Comparison of ENCODE assay signal across 37 cellular contexts in the genomic region with DNA sequence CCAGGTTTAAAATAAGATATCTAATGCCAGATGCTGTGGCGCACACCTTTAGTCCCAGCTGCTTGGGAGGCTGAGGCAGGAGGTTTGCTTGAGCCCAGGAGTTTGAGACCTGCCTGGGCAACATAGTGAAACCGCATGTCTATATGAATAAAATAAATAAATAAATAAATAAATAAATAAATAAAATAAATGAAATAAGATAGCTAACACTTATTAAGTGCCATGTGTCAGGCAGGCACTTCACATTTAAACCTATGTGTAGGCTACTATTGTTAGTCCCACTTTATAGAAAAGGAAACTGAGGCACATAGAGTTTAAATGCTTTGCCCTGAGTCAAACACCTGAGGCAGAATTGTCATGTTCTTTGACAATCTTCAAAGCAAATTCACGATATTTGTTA.
"Had no signal": no experiment of that assay in that cellular context is flagged by ENCODE, and none has a peak within 500 bp of the region (broad histone marks: within the 10 kb centered on the region; RNA-seq: fewer than 3 reads in every experiment).

No MANE protein-coding gene starts in this region.

- H3K9me3 ChIP-seq: ascending aorta had no signal

- H3K36me3 Mint-ChIP-seq: activated CD8-positive, alpha-beta memory T cell treated with anti-CD3 and anti-CD28 coated beads, Interleukin-2, amount 10 ng/mL, durations not matched to agents 7 days and 5 days; activated naive CD4-positive, alpha-beta T cell treated with anti-CD3 and anti-CD28 coated beads, Interleukin-2, amount 50 U/mL, for 24 hours; activated naive CD8-positive, alpha-beta T cell; activated naive CD8-positive, alpha-beta T cell treated with anti-CD3 and anti-CD28 coated beads, Interleukin-2, amount 10 ng/mL, durations not matched to agents 7 days and 5 days; brain; T-cell; WTC11 had no signal

- H3K27me3 Mint-ChIP-seq: activated naive CD4-positive, alpha-beta T cell treated with anti-CD3 and anti-CD28 coated beads, Interleukin-2, amount 50 U/mL, for 24 hours; activated naive CD8-positive, alpha-beta T cell; brain; central memory CD8-positive, alpha-beta T cell; T-cell had no signal

- H3K27me3 ChIP-seq: ascending aorta, cardiac muscle cell had no signal

- H3K4me1 ChIP-seq: ascending aorta had no signal

- ATAC-seq: activated CD4-positive, CD25-positive, alpha-beta regulatory T cell treated with anti-CD3 and anti-CD28 coated beads, Interleukin-2, amount 50 U/mL, for 24 hours; activated CD8-positive, alpha-beta T cell treated with anti-CD3 and anti-CD28 coated beads, Interleukin-2, amount 10 ng/mL, durations not matched to agents 7 days and 5 days; T-cell; WTC11 had no signal

- H3K36me3 ChIP-seq: ascending aorta, cardiac muscle cell had no signal

- FAIRE-seq: bronchial epithelial cell, TTC549 had no signal

- H3K27ac Mint-ChIP-seq: activated CD4-positive, alpha-beta memory T cell treated with anti-CD3 and anti-CD28 coated beads, Interleukin-2, amount 10 ng/mL, durations not matched to agents 7 days and 5 days; activated CD4-positive, alpha-beta T cell treated with anti-CD3 and anti-CD28 coated beads for 36 hours; activated CD8-positive, alpha-beta memory T cell treated with anti-CD3 and anti-CD28 coated beads, Interleukin-2, amount 10 ng/mL, durations not matched to agents 7 days and 5 days; activated CD8-positive, alpha-beta T cell treated with anti-CD3 and anti-CD28 coated beads, Interleukin-2, amount 10 ng/mL, durations not matched to agents 7 days and 5 days; activated naive CD8-positive, alpha-beta T cell treated with anti-CD3 and anti-CD28 coated beads, Interleukin-2, amount 10 ng/mL, durations not matched to agents 7 days and 5 days; activated T-cell treated with anti-CD3 and anti-CD28 coated beads, Interleukin-2, amount 50 U/mL, for 24 hours; activated T-helper 2 cell treated with anti-CD3 and anti-CD28 coated beads, Interferon-gamma antibody, Interleukin-2, Interleukin-4, amounts not matched to agents 10 μg/mL and 5 μg/mL and 100 μg/mL, durations not matched to agents 14 hours and 24 hours and 36 hours; brain; WTC11 had no signal

- H3K9me3 Mint-ChIP-seq: activated CD4-positive, alpha-beta memory T cell treated with anti-CD3 and anti-CD28 coated beads, Interleukin-2, amount 10 ng/mL, durations not matched to agents 7 days and 5 days; activated CD4-positive, alpha-beta T cell treated with anti-CD3 and anti-CD28 coated beads, Interleukin-2, amount 10 ng/mL, durations not matched to agents 7 days and 5 days; activated naive CD4-positive, alpha-beta T cell treated with anti-CD3 and anti-CD28 coated beads, Interleukin-2, amount 50 U/mL, for 24 hours; activated naive CD8-positive, alpha-beta T cell treated with anti-CD3 and anti-CD28 coated beads, Interleukin-2, amount 10 ng/mL, durations not matched to agents 7 days and 5 days; activated naive CD8-positive, alpha-beta T cell treated with anti-CD3 and anti-CD28 coated beads, Interleukin-2, amount 50 U/mL, for 24 hours; activated T-cell treated with anti-CD3 and anti-CD28 coated beads, Interleukin-2, amount 50 U/mL, for 24 hours; activated T-helper 2 cell treated with anti-CD3 and anti-CD28 coated beads, Interferon-gamma antibody, Interleukin-2, Interleukin-4, amounts not matched to agents 10 μg/mL and 5 μg/mL and 100 μg/mL, durations not matched to agents 14 hours and 24 hours and 36 hours; central memory CD8-positive, alpha-beta T cell; T-cell; WTC11 had no signal

- DNase-seq: activated CD4-positive, alpha-beta memory T cell treated with anti-CD3 and anti-CD28 coated beads, Interleukin-2, amount 10 ng/mL, durations not matched to agents 7 days and 5 days; activated CD4-positive, alpha-beta T cell treated with anti-CD3 and anti-CD28 coated beads for 1 hour; activated CD4-positive, alpha-beta T cell treated with anti-CD3 and anti-CD28 coated beads for 36 hours; activated CD4-positive, alpha-beta T cell treated with anti-CD3 and anti-CD28 coated beads for 48 hours; activated CD4-positive, alpha-beta T cell treated with anti-CD3 and anti-CD28 coated beads, Interleukin-2, amount 10 ng/mL, durations not matched to agents 7 days and 5 days; activated CD4-positive, alpha-beta T cell treated with anti-CD3 and anti-CD28 coated beads, Interleukin-2, amount 50 U/mL, for 48 hours; activated CD4-positive, CD25-positive, alpha-beta regulatory T cell; activated CD8-positive, alpha-beta memory T cell treated with anti-CD3 and anti-CD28 coated beads for 24 hours; activated CD8-positive, alpha-beta memory T cell treated with anti-CD3 and anti-CD28 coated beads, Interleukin-2, amount 10 ng/mL, durations not matched to agents 7 days and 5 days; activated CD8-positive, alpha-beta memory T cell treated with anti-CD3 and anti-CD28 coated beads, Interleukin-2, amount 50 U/mL, for 48 hours; activated CD8-positive, alpha-beta T cell treated with anti-CD3 and anti-CD28 coated beads, Interleukin-2, amount 10 ng/mL, durations not matched to agents 7 days and 5 days; activated effector memory CD4-positive, alpha-beta T cell treated with Interleukin-2 at 50 U/mL for 16 hours; activated gamma-delta T cell; activated naive CD4-positive, alpha-beta T cell treated with Interleukin-2 at 50 U/mL for 16 hours; activated naive CD8-positive, alpha-beta T cell treated with anti-CD3 and anti-CD28 coated beads, Interleukin-2, amount 10 ng/mL, durations not matched to agents 7 days and 5 days; activated naive CD8-positive, alpha-beta T cell treated with anti-CD3 and anti-CD28 coated beads, Interleukin-2, amount 50 U/mL, for 24 hours; activated T-cell treated with anti-CD3 and anti-CD28 coated beads, Interleukin-2, amount 50 U/mL, for 24 hours; activated T-cell treated with anti-CD3 and anti-CD28 coated beads, Interleukin-2, amount 50 U/mL, for 48 hours; amygdala; anterior cingulate cortex; caudate nucleus; cerebellar nuclear complex; T-cell; T-helper 17 cell; T-helper 9 cell had no signal

- H3K4me3 Mint-ChIP-seq: activated CD4-positive, alpha-beta memory T cell treated with anti-CD3 and anti-CD28 coated beads, Interleukin-2, amount 10 ng/mL, durations not matched to agents 7 days and 5 days; activated CD4-positive, alpha-beta T cell treated with anti-CD3 and anti-CD28 coated beads for 36 hours; activated CD8-positive, alpha-beta memory T cell treated with anti-CD3 and anti-CD28 coated beads, Interleukin-2, amount 10 ng/mL, durations not matched to agents 7 days and 5 days; activated CD8-positive, alpha-beta T cell treated with anti-CD3 and anti-CD28 coated beads, Interleukin-2, amount 10 ng/mL, durations not matched to agents 7 days and 5 days; brain; WTC11 had no signal

- H3K4me3 ChIP-seq: ascending aorta, cardiac muscle cell had no signal

- H3K4me1 Mint-ChIP-seq: WTC11 had no signal

- H3K27ac ChIP-seq: ascending aorta, cardiac muscle cell, VCaP had no signal
